35 cellular contexts compared by ENCODE assay signal in the genomic region with DNA sequence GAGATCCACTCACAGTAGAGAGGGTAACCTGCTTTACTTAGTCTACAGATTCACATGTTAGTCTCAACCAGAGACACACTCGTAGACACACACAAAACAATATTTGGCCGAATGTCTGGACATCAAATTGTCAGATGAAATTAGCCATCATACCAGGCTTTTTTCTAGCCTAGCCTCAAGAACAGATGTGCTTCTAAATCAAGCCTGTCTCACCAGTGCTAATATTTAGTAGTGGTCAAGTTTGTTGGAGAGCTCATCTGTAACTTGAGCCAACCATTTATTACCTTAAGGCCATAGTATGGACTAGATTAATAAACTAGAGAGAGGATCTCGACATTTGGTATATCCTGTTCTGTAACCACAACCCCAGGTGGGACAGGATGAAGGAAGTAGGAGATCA.
"Had no signal": no experiment of that assay in that cellular context is flagged by ENCODE, and none has a peak within 500 bp of the region (broad histone marks: within the 10 kb centered on the region; RNA-seq: fewer than 3 reads in every experiment).

No MANE protein-coding gene starts in this region.

- FAIRE-seq: bronchial epithelial cell, RCC 7860 had no signal

- H3K36me3 ChIP-seq: ascending aorta had no signal

- DNase-seq: activated CD4-positive, alpha-beta T cell treated with anti-CD3 and anti-CD28 coated beads for 1 hour; activated CD4-positive, alpha-beta T cell treated with anti-CD3 and anti-CD28 coated beads, Interleukin-2, amount 10 ng/mL, durations not matched to agents 24 days and 14 days; activated CD4-positive, alpha-beta T cell treated with anti-CD3 and anti-CD28 coated beads, Interleukin-2, amount 50 U/mL, for 4 hours; activated CD4-positive, CD25-positive, alpha-beta regulatory T cell; activated CD8-positive, alpha-beta T cell treated with anti-CD3 and anti-CD28 coated beads, Interleukin-2, amount 10 ng/mL, durations not matched to agents 7 days and 5 days; activated gamma-delta T cell; activated naive CD4-positive, alpha-beta T cell treated with Interleukin-2 at 50 U/mL for 16 hours; activated naive CD8-positive, alpha-beta T cell treated with anti-CD3 and anti-CD28 coated beads, Interleukin-2, amount 10 ng/mL, durations not matched to agents 7 days and 5 days; activated T-cell treated with anti-CD3 and anti-CD28 coated beads, Interleukin-2, amount 50 U/mL, for 24 hours; amygdala; caudate nucleus; cerebellar nuclear complex; NCI-H1105; NCI-H1417 treated with DMSO at 0.1 percent for 48 hours; NCI-H187 treated with DMSO at 0.1 percent for 48 hours; NCI-H2081; NCI-H2171 treated with DMSO at 0.1 percent for 48 hours; NCI-H226; NCI-H524 treated with DMSO at 0.1 percent for 48 hours; PC-9; SIG-M5; SW 1271; T-helper 1 cell; T-helper 2 cell; T-helper 9 cell had no signal

- H3K4me3 Mint-ChIP-seq: activated CD4-positive, alpha-beta T cell treated with anti-CD3 and anti-CD28 coated beads, Interleukin-2, amount 10 ng/mL, durations not matched to agents 24 days and 14 days; activated CD8-positive, alpha-beta T cell treated with anti-CD3 and anti-CD28 coated beads, Interleukin-2, amount 10 ng/mL, durations not matched to agents 7 days and 5 days; activated naive CD4-positive, alpha-beta T cell treated with anti-CD3 and anti-CD28 coated beads, Interleukin-2, amount 50 U/mL, for 24 hours; activated naive CD8-positive, alpha-beta T cell treated with anti-CD3 and anti-CD28 coated beads, Interleukin-2, amount 10 ng/mL, durations not matched to agents 7 days and 5 days; activated T-cell treated with anti-CD3 and anti-CD28 coated beads, Interleukin-2, amount 50 U/mL, for 24 hours; brain had no signal

- H3K4me1 Mint-ChIP-seq: activated CD4-positive, alpha-beta T cell treated with anti-CD3 and anti-CD28 coated beads, Interleukin-2, amount 10 ng/mL, durations not matched to agents 24 days and 14 days; activated naive CD4-positive, alpha-beta T cell treated with anti-CD3 and anti-CD28 coated beads, Interleukin-2, amount 50 U/mL, for 24 hours; activated naive CD8-positive, alpha-beta T cell treated with anti-CD3 and anti-CD28 coated beads, Interleukin-2, amount 10 ng/mL, durations not matched to agents 7 days and 5 days had no signal

- H3K36me3 Mint-ChIP-seq: activated naive CD4-positive, alpha-beta T cell treated with anti-CD3 and anti-CD28 coated beads, Interleukin-2, amount 50 U/mL, for 24 hours; activated naive CD8-positive, alpha-beta T cell treated with anti-CD3 and anti-CD28 coated beads, Interleukin-2, amount 10 ng/mL, durations not matched to agents 7 days and 5 days; brain had no signal

- H3K4me2 ChIP-seq: KMS-11, PC-9 had no signal

- H3K9ac ChIP-seq: KMS-11 had no signal

- H3K4me3 ChIP-seq: ascending aorta, PC-9 had no signal

- H3K27me3 Mint-ChIP-seq: activated CD4-positive, alpha-beta T cell treated with anti-CD3 and anti-CD28 coated beads, Interleukin-2, amount 10 ng/mL, durations not matched to agents 24 days and 14 days; activated naive CD4-positive, alpha-beta T cell treated with anti-CD3 and anti-CD28 coated beads, Interleukin-2, amount 50 U/mL, for 24 hours; activated naive CD8-positive, alpha-beta T cell treated with anti-CD3 and anti-CD28 coated beads, Interleukin-2, amount 10 ng/mL, durations not matched to agents 7 days and 5 days; activated T-cell treated with anti-CD3 and anti-CD28 coated beads, Interleukin-2, amount 50 U/mL, for 24 hours; brain had no signal

- H3K27ac ChIP-seq: ascending aorta, KMS-11, PC-9, RWPE1, VCaP had no signal

- H3K4me1 ChIP-seq: ascending aorta had no signal

- H3K9me3 Mint-ChIP-seq: activated CD4-positive, alpha-beta T cell treated with anti-CD3 and anti-CD28 coated beads, Interleukin-2, amount 10 ng/mL, durations not matched to agents 24 days and 14 days; activated naive CD4-positive, alpha-beta T cell treated with anti-CD3 and anti-CD28 coated beads, Interleukin-2, amount 50 U/mL, for 24 hours; activated naive CD8-positive, alpha-beta T cell treated with anti-CD3 and anti-CD28 coated beads, Interleukin-2, amount 10 ng/mL, durations not matched to agents 7 days and 5 days; brain had no signal

- H2AFZ ChIP-seq: PC-9 had no signal

- ATAC-seq: activated CD8-positive, alpha-beta T cell treated with anti-CD3 and anti-CD28 coated beads, Interleukin-2, amount 10 ng/mL, durations not matched to agents 7 days and 5 days; Right ventricle myocardium inferior had no signal

- H3K27ac Mint-ChIP-seq: activated CD4-positive, alpha-beta T cell treated with anti-CD3 and anti-CD28 coated beads, Interleukin-2, amount 10 ng/mL, durations not matched to agents 24 days and 14 days; activated CD8-positive, alpha-beta T cell treated with anti-CD3 and anti-CD28 coated beads, Interleukin-2, amount 10 ng/mL, durations not matched to agents 7 days and 5 days; activated naive CD4-positive, alpha-beta T cell treated with anti-CD3 and anti-CD28 coated beads, Interleukin-2, amount 50 U/mL, for 24 hours; activated naive CD8-positive, alpha-beta T cell treated with anti-CD3 and anti-CD28 coated beads, Interleukin-2, amount 10 ng/mL, durations not matched to agents 7 days and 5 days; activated T-cell treated with anti-CD3 and anti-CD28 coated beads, Interleukin-2, amount 50 U/mL, for 24 hours; activated T-helper 2 cell treated with anti-CD3 and anti-CD28 coated beads, Interferon-gamma antibody, Interleukin-2, Interleukin-4, amounts not matched to agents 10 μg/mL and 5 μg/mL and 100 μg/mL, durations not matched to agents 14 hours and 24 hours and 36 hours; brain had no signal

- H3K27me3 ChIP-seq: ascending aorta had no signal

- H3K9me3 ChIP-seq: ascending aorta had no signal
